ENCODE assay signal across 1 cellular context in the genomic region with DNA sequence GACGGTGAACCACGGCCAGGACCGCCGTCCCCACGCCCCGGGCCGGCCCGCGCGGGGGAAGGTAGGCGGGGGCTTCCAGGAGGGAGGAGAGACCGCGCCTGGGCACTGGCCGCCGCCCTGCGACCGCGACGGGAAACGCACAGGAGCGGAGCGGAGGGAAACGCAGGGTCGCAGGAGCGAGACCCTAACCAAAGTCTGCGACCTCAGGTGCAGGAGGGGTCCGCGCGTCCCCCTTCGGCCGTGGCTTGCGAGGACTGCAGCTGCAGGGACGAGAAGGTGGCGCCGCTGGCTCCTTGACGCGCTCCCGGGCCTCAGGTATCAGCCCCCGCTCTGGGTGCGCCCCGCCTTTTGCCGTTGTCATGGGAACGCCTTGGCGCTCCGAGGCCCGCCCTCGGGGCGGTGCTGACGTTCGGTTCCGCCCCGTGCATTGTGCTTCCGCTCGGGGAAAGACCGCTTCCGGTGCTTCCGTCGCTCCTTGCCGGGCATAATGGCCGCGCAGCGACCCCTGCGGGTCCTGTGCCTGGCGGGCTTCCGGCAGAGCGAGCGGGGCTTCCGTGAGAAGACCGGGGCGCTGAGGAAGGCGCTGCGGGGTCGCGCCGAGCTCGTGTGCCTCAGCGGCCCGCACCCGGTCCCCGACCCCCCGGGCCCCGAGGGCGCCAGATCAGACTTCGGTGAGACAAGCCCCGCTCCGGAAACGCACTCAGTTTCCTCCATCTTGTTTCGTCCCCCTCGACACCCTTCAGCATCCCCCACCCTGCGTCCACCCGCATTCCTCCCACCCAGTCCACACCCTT.
TF ChIP-seq lines count a peak whose summit lies in the region.

Gene OVCA2, plus strand, starts transcription at position 462 of the 794 bp plus-strand sequence. Its CDS starts 26 bp downstream, at position 488.

TF ChIP-seq in K562, 482 proteins besides CTCF, POLR2A, EP300 and RAD21 (continued from another document and continues in another):
- TF ChIP-seq ADNP (tag; IDR thresholded peaks at IDR 0.05) = no peak
- no peak for TF ChIP-seq ZNF124 (CRISPR knock-in tag; IDR thresholded peaks at IDR 0.05)
- no peak for TF ChIP-seq RUNX1 (IDR thresholded peaks at IDR 0.05; ENCODE audit: low read depth)
- peak; percentile 44; the same call in 1 of the 2 replicates for TF ChIP-seq POLR2H (tag; IDR thresholded peaks at IDR 0.05; ENCODE audit: low read depth)
- TF ChIP-seq ZNF311 (CRISPR knock-in tag; IDR thresholded peaks at IDR 0.05) = no peak
- no peak for TF ChIP-seq ZNF263 (CRISPR knock-in tag; IDR thresholded peaks at IDR 0.05; ENCODE audit: borderline replicate concordance)
- no peak for TF ChIP-seq NFIX (CRISPR knock-in tag; IDR thresholded peaks at IDR 0.05; ENCODE audit: low read depth)
- TF ChIP-seq, protein P1, sequence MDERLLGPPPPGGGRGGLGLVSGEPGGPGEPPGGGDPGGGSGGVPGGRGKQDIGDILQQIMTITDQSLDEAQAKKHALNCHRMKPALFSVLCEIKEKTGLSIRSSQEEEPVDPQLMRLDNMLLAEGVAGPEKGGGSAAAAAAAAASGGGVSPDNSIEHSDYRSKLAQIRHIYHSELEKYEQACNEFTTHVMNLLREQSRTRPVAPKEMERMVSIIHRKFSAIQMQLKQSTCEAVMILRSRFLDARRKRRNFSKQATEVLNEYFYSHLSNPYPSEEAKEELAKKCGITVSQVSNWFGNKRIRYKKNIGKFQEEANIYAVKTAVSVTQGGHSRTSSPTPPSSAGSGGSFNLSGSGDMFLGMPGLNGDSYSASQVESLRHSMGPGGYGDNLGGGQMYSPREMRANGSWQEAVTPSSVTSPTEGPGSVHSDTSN (CRISPR knock-in tag; IDR thresholded peaks at IDR 0.05; ENCODE audit: low read depth) = no peak
- TF ChIP-seq, protein P1 (tag; conservative IDR thresholded peaks at IDR 0.05; ENCODE audit: low read depth) = no peak
- TF ChIP-seq YY1 (IDR thresholded peaks at IDR 0.05; ENCODE audit: borderline replicate concordance in 1 of 3, control insufficient read depth in 1 of 3, extremely low read depth in 1 of 3, insufficient read depth in 3 of 3, insufficient read length in 1 of 3, insufficient replicate concordance in 2 of 3, low read depth in 1 of 3, low read length in 2 of 3) = peak; percentile 78 to 98 (median 97)
- no peak for TF ChIP-seq HDAC2 (IDR thresholded peaks at IDR 0.05)
- no peak for TF ChIP-seq DACH1 (IDR thresholded peaks at IDR 0.05; ENCODE audit: partially characterized antibody)
- TF ChIP-seq KAT2B (IDR thresholded peaks at IDR 0.05; ENCODE audit: low read depth, low read length) = no peak
- no peak for TF ChIP-seq ILF3 (IDR thresholded peaks at IDR 0.05; ENCODE audit: borderline replicate concordance)
- peak; percentile 82 for TF ChIP-seq RBBP5 (IDR thresholded peaks at IDR 0.05; ENCODE audit: borderline replicate concordance, insufficient read depth, low read length, poor library complexity, severe bottlenecking)
- TF ChIP-seq ZKSCAN3 (CRISPR knock-in tag; IDR thresholded peaks at IDR 0.05) = no peak
- TF ChIP-seq FUS (optimal IDR thresholded peaks at IDR 0.05; ENCODE audit: low read depth, low read length) = no peak
- TF ChIP-seq, protein P2, sequence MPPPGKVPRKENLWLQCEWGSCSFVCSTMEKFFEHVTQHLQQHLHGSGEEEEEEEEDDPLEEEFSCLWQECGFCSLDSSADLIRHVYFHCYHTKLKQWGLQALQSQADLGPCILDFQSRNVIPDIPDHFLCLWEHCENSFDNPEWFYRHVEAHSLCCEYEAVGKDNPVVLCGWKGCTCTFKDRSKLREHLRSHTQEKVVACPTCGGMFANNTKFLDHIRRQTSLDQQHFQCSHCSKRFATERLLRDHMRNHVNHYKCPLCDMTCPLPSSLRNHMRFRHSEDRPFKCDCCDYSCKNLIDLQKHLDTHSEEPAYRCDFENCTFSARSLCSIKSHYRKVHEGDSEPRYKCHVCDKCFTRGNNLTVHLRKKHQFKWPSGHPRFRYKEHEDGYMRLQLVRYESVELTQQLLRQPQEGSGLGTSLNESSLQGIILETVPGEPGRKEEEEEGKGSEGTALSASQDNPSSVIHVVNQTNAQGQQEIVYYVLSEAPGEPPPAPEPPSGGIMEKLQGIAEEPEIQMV (tag; conservative IDR thresholded peaks at IDR 0.05; ENCODE audit: low read depth) = no peak
- TF ChIP-seq, protein P3, sequence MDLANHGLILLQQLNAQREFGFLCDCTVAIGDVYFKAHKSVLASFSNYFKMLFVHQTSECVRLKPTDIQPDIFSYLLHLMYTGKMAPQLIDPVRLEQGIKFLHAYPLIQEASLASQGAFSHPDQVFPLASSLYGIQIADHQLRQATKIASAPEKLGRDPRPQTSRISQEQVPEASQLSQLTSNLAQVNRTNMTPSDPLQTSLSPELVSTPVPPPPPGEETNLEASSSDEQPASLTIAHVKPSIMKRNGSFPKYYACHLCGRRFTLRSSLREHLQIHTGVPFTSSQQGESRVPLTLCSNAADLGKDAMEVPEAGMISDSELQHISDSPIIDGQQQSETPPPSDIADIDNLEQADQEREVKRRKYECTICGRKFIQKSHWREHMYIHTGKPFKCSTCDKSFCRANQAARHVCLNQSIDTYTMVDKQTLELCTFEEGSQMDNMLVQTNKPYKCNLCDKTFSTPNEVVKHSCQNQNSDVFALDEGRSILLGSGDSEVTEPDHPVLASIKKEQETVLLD (IDR thresholded peaks at IDR 0.05) = no peak
- peak; percentile 53 for TF ChIP-seq SMAD1 (IDR thresholded peaks at IDR 0.05; ENCODE audit: low read depth, low read length, partially characterized antibody)
- no peak for TF ChIP-seq ZNF507 (tag; conservative IDR thresholded peaks at IDR 0.05)
- no peak for TF ChIP-seq PTTG1 (tag; IDR thresholded peaks at IDR 0.05; ENCODE audit: low read depth)
- no peak for TF ChIP-seq TRIM25 (IDR thresholded peaks at IDR 0.05; ENCODE audit: borderline replicate concordance)
- TF ChIP-seq MCM5 (IDR thresholded peaks at IDR 0.05; ENCODE audit: low read depth) = no peak
- peak; percentile 68; the same call in 1 of the 2 replicates for TF ChIP-seq CTBP1 (IDR thresholded peaks at IDR 0.05; ENCODE audit: borderline replicate concordance)
- no peak for TF ChIP-seq ZNF280B (CRISPR knock-in tag; IDR thresholded peaks at IDR 0.05)
- TF ChIP-seq SNRNP70 (optimal IDR thresholded peaks at IDR 0.05; ENCODE audit: low read depth, low read length) = no peak
- no peak for TF ChIP-seq MAFG (tag; conservative IDR thresholded peaks at IDR 0.05)
- no peak for TF ChIP-seq ZBTB33 (CRISPR knock-in tag; IDR thresholded peaks at IDR 0.05)
- TF ChIP-seq RBM39 (optimal IDR thresholded peaks at IDR 0.05; ENCODE audit: low read depth, low read length) = no peak
- no peak for TF ChIP-seq POU5F1 (IDR thresholded peaks at IDR 0.05; ENCODE audit: borderline replicate concordance, low read depth, low read length, partially characterized antibody)
- TF ChIP-seq, protein P4, sequence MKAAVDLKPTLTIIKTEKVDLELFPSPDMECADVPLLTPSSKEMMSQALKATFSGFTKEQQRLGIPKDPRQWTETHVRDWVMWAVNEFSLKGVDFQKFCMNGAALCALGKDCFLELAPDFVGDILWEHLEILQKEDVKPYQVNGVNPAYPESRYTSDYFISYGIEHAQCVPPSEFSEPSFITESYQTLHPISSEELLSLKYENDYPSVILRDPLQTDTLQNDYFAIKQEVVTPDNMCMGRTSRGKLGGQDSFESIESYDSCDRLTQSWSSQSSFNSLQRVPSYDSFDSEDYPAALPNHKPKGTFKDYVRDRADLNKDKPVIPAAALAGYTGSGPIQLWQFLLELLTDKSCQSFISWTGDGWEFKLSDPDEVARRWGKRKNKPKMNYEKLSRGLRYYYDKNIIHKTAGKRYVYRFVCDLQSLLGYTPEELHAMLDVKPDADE (conservative IDR thresholded peaks at IDR 0.05; ENCODE audit: control insufficient read depth, low read depth, low read length) = peak; percentile 49
- TF ChIP-seq, protein P5, sequence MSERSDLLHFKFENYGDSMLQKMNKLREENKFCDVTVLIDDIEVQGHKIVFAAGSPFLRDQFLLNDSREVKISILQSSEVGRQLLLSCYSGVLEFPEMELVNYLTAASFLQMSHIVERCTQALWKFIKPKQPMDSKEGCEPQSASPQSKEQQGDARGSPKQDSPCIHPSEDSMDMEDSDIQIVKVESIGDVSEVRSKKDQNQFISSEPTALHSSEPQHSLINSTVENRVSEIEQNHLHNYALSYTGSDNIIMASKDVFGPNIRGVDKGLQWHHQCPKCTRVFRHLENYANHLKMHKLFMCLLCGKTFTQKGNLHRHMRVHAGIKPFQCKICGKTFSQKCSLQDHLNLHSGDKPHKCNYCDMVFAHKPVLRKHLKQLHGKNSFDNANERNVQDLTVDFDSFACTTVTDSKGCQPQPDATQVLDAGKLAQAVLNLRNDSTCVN (CRISPR knock-in tag; IDR thresholded peaks at IDR 0.05) = no peak
- TF ChIP-seq ZNF444 (CRISPR knock-in tag; IDR thresholded peaks at IDR 0.05) = no peak
- TF ChIP-seq TBP (optimal IDR thresholded peaks at IDR 0.05; ENCODE audit: low read depth, low read length) = peak; percentile 81
- TF ChIP-seq TEAD2 (tag; IDR thresholded peaks at IDR 0.05) = no peak
- TF ChIP-seq, protein P6, sequence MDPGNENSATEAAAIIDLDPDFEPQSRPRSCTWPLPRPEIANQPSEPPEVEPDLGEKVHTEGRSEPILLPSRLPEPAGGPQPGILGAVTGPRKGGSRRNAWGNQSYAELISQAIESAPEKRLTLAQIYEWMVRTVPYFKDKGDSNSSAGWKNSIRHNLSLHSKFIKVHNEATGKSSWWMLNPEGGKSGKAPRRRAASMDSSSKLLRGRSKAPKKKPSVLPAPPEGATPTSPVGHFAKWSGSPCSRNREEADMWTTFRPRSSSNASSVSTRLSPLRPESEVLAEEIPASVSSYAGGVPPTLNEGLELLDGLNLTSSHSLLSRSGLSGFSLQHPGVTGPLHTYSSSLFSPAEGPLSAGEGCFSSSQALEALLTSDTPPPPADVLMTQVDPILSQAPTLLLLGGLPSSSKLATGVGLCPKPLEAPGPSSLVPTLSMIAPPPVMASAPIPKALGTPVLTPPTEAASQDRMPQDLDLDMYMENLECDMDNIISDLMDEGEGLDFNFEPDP (CRISPR knock-in tag; IDR thresholded peaks at IDR 0.05) = no peak
- no peak for TF ChIP-seq CBX3 (IDR thresholded peaks at IDR 0.05; ENCODE audit: borderline replicate concordance in 1 of 2, low read length in 2 of 2)
- peak; percentile 52; the same call in 1 of the 2 replicates for TF ChIP-seq NFRKB (IDR thresholded peaks at IDR 0.05; ENCODE audit: low read depth)
- TF ChIP-seq SMC3 (conservative IDR thresholded peaks at IDR 0.05; ENCODE audit: insufficient read depth, low read depth, low read length) = 0 out of 2 replicates have a peak, but pooled peaks have one; percentile 21
- TF ChIP-seq CREB5 (CRISPR knock-in tag; IDR thresholded peaks at IDR 0.05) = no peak
- no peak for TF ChIP-seq MCM3 (IDR thresholded peaks at IDR 0.05)
- no peak for TF ChIP-seq SP2 (IDR thresholded peaks at IDR 0.05; ENCODE audit: extremely low read depth, low read depth, low read length, poor library complexity, severe bottlenecking)
